In genomic region chr2:162825578-162825977, GRCh38 we compare ENCODE assay signal across 1 cellular context.
TF ChIP-seq lines count a peak whose summit lies in the region.

No MANE protein-coding gene starts in this region.

TF ChIP-seq in SK-N-SH, 30 proteins besides CTCF, POLR2A, EP300 and RAD21 (continued from another document):
- TF ChIP-seq REST (IDR thresholded peaks at IDR 0.05; ENCODE audit: low read depth, low read length) (no peak), MEF2A (IDR thresholded peaks at IDR 0.05; ENCODE audit: borderline replicate concordance, low read depth) (no peak), SMC3 (IDR thresholded peaks at IDR 0.05; ENCODE audit: low read depth, low read length) (no peak), RCOR1 (IDR thresholded peaks at IDR 0.05; ENCODE audit: low read length) (no peak), PBX3 (IDR thresholded peaks at IDR 0.05) (no peak), CHD2 (IDR thresholded peaks at IDR 0.05; ENCODE audit: low read length, partially characterized antibody) (no peak), TEAD4 (IDR thresholded peaks at IDR 0.05; ENCODE audit: borderline replicate concordance, insufficient read depth) (no peak), MXI1 (IDR thresholded peaks at IDR 0.05; ENCODE audit: low read depth, low read length) (no peak), NFIC (IDR thresholded peaks at IDR 0.05; ENCODE audit: borderline replicate concordance) (no peak), RFX5 (IDR thresholded peaks at IDR 0.05; ENCODE audit: low read length) (no peak), TCF12 (IDR thresholded peaks at IDR 0.05) (no peak), GABPA (IDR thresholded peaks at IDR 0.05; ENCODE audit: low read depth) (no peak), NRF1 (IDR thresholded peaks at IDR 0.05; ENCODE audit: low read depth, low read length) (no peak), MAX (IDR thresholded peaks at IDR 0.05; ENCODE audit: low read depth) (no peak), TAF1 (IDR thresholded peaks at IDR 0.05; ENCODE audit: borderline replicate concordance, low read depth, low read length) (no peak)
